ENCODE assay signal across 8 cellular contexts in genomic region chr3:42071720-42072582, GRCh38. TPM values are rescaled to one million over a fixed set of nuclear protein-coding genes. Genes with fewer than 3 reads are reported as not detected.
DNase-seq lines count a peak whose midpoint lies in the region; ATAC-seq and TF ChIP-seq lines count a peak whose summit lies in the region.

No MANE protein-coding gene starts in this region.

- TF ChIP-seq EP300 in ovary (IDR thresholded peaks at IDR 0.05) = no peak

- TF ChIP-seq CTCF in VCaP (conservative IDR thresholded peaks at IDR 0.05) (no peak; the same call in 1 of the 2 replicates), ovary (IDR thresholded peaks at IDR 0.05) (no peak)

- H3K4me2 ChIP-seq in BLaER1 = peak overlapping the region; percentile 93

- DNase-seq in NCI-H146 treated with DMSO at 0.1 percent for 48 hours (lab: John Stamatoyannopoulos, UW; ENCODE audit: unreplicated experiment) (peak; percentile 16), glomerular endothelial cell (ENCODE audit: extremely low read depth, low read depth, low spot score) (peak; percentile 82), ovary (peak; percentile 38 to 63 (median 58)), activated gamma-delta T cell (lab: John Stamatoyannopoulos, UW) (no peak)
- no peak for DNase-seq in activated CD4-positive, alpha-beta T cell treated with anti-CD3 and anti-CD28 coated beads for 48 hours

- no peak for TF ChIP-seq POLR2A in ovary (IDR thresholded peaks at IDR 0.05)

- peak; percentile 54 for ATAC-seq in GM21717 (IDR thresholded peaks at IDR 0.05; ENCODE audit: unreplicated experiment)

- peaks cover 48% of the 10 kb centered on the region for H4K20me1 ChIP-seq in BLaER1

- H3K4me1 ChIP-seq in BLaER1 = peaks cover 81% of the 10 kb centered on the region
- H3K4me1 ChIP-seq in ovary (ENCODE audit: insufficient read depth) = peaks cover 15% of the 10 kb centered on the region

- H3K36me3 ChIP-seq in BLaER1 (peaks cover 12% of the 10 kb centered on the region; the same call in 1 of the 2 replicates), ovary (no peaks in the 10 kb centered on the region)

- H3K4me3 ChIP-seq in BLaER1 (peak overlapping the region; percentile 62), ovary (peak overlapping the region; percentile 10)

- intact Hi-C loops in ovary (cut with DNase I) = no loop called here

- no peaks in the 10 kb centered on the region for H3K27me3 ChIP-seq in BLaER1
- H3K27me3 ChIP-seq in ovary = no peaks in the 10 kb centered on the region

- 5 to 11% (median 5%) methylated on average over 14 of the region's 14 CpGs for WGBS in ovary, 3 donors

- peak overlapping the region; percentile 80 for H3K9ac ChIP-seq in BLaER1

- H3K9me3 ChIP-seq in BLaER1 = peaks cover 19% of the 10 kb centered on the region
- H3K9me3 ChIP-seq in ovary = no peaks in the 10 kb centered on the region

- peak overlapping the region; percentile 90 for H3K27ac ChIP-seq in BLaER1
- H3K27ac ChIP-seq in VCaP = peak overlapping the region; percentile 80
- peak overlapping the region in 1 of 2 donors; percentile 11 for H3K27ac ChIP-seq in ovary

RNA-seq across cellular contexts. Expression of gene TRAK1, which starts 19.2 kb away (rescaled TPM):
- total RNA-seq in glomerular endothelial cell = 58.7 and 59.8 TPM in 2 replicates
- 10 to 100 TPM; 11.7 to 17.7 (median 14.9) TPM for total RNA-seq in ovary
- 10 to 100 TPM in 1 of 2 donors, 1 to 10 TPM in 1; 7.1 to 16.1 TPM for polyA plus RNA-seq in ovary

Comparison
In these comparisons a context has a peak if more than half of its experiments do, and no peak if none do; other contexts are left out.
1. DNase-seq: peak in NCI-H146 treated with DMSO at 0.1 percent for 48 hours (single experiment), glomerular endothelial cell (single experiment) and ovary (5 of 5); none in activated CD4-positive, alpha-beta T cell treated with anti-CD3 and anti-CD28 coated beads for 48 hours (single experiment) and activated gamma-delta T cell (single experiment).